ENCODE assay signal across 17 cellular contexts in genomic region chr2:126200538-126200937, GRCh38.
"Had no signal": no experiment of that assay in that cellular context is flagged by ENCODE, and none has a peak within 500 bp of the region (broad histone marks: within the 10 kb centered on the region; RNA-seq: fewer than 3 reads in every experiment).

No MANE protein-coding gene starts in this region.

- H3K36me3 ChIP-seq: esophagus muscularis mucosa, gastroesophageal sphincter, heart right ventricle, left lung, lower lobe of right lung had no signal

- H3K4me3 ChIP-seq: coronary artery, dorsolateral prefrontal cortex, esophagus muscularis mucosa, gastroesophageal sphincter, heart right ventricle, left lung, lower lobe of right lung had no signal

- H3K27ac ChIP-seq: coronary artery, dorsolateral prefrontal cortex, esophagus muscularis mucosa, foreskin keratinocyte, gastroesophageal sphincter, heart right ventricle, left lung, lower lobe of right lung had no signal

- H3K4me1 ChIP-seq: esophagus muscularis mucosa, foreskin keratinocyte, gastroesophageal sphincter, heart right ventricle, left lung, lower lobe of right lung had no signal

- DNase-seq: dermis blood vessel endothelial cell; dorsolateral prefrontal cortex; effector CD4-positive, alpha-beta T cell; effector memory CD4-positive, alpha-beta T cell; foreskin keratinocyte; head of caudate nucleus; heart right ventricle; hippocampal formation; left cardiac atrium; left lung; left ventricle myocardium superior; lower lobe of right lung; mesenchymal stem cell; midbrain had no signal

- ATAC-seq: foreskin keratinocyte, gastroesophageal sphincter, heart right ventricle, left cardiac atrium, left lung, left ventricle myocardium superior, lower lobe of right lung had no signal

- H3K27me3 ChIP-seq: esophagus muscularis mucosa, foreskin keratinocyte, gastroesophageal sphincter, heart right ventricle, left lung had no signal
